18 cellular contexts compared by ENCODE assay signal in genomic region chr6:121413831-121414368, GRCh38. TPM values are rescaled to one million over a fixed set of nuclear protein-coding genes. Genes with fewer than 3 reads are reported as not detected.
A peak's percentile ranks its signal among the peaks of the same experiment; 100 is the strongest.
DNase-seq lines count a peak whose midpoint lies in the region; ATAC-seq, FAIRE-seq and TF ChIP-seq lines count a peak whose summit lies in the region.
"Had no signal": no experiment of that assay in that cellular context is flagged by ENCODE, and none has a peak within 500 bp of the region (broad histone marks: within the 10 kb centered on the region; RNA-seq: fewer than 3 reads in every experiment).

No MANE protein-coding gene starts in this region.

- no peak overlapping the region for H4K5ac ChIP-seq in H1 (ENCODE audit: insufficient read length, low read depth, low read length)

- H3K14ac ChIP-seq in H1 (ENCODE audit: insufficient read length) = no peak overlapping the region

- H3K4me2 ChIP-seq in PC-9 (no peak overlapping the region), H1 (ENCODE audit: insufficient read depth in 1 of 2, low read depth in 2 of 2, low read length in 2 of 2) (no peak overlapping the region)
- H3K4me2 ChIP-seq: BLaER1 treated with 17β-estradiol and CSF1 and Interleukin-3, amounts not matched to agents 10 nM and 100 nM; KMS-11 had no signal

- no peak for TF ChIP-seq EP300 in H1 (IDR thresholded peaks at IDR 0.05; ENCODE audit: borderline replicate concordance in 1 of 2, low read depth in 2 of 2, low read length in 2 of 2)

- DNase-seq in COLO829 (ENCODE audit: low spot score) = peak; percentile 6
- DNase-seq in PC-9 = no peak
- DNase-seq in H1 (ENCODE audit: low read depth in 1 of 2, low spot score in 2 of 2) = no peak
- DNase-seq in left lung = no peak
- no peak for DNase-seq in activated CD8-positive, alpha-beta memory T cell treated with anti-CD3 and anti-CD28 coated beads, Interleukin-2, amount 50 U/mL, for 48 hours
- no peak for DNase-seq in NCI-H1105 (lab: John Stamatoyannopoulos, UW)
- DNase-seq in aorta = no peak
- DNase-seq: DMS 273 treated with DMSO at 0.1 percent for 48 hours, H7, MG63, NCI-H2029, NCI-H2171 treated with DMSO at 0.1 percent for 48 hours, NCI-H510A, NCI-H82 had no signal

- no peak overlapping the region for H3K27ac ChIP-seq in PC-9
- H3K27ac ChIP-seq in H1 (ENCODE audit: low read depth, low read length) = no peak overlapping the region
- no peak overlapping the region for H3K27ac ChIP-seq in left lung
- H3K27ac ChIP-seq in aorta (ENCODE audit: low read depth in 1 of 2, low read length in 2 of 2) = no peak overlapping the region
- H3K27ac ChIP-seq: BLaER1 treated with 17β-estradiol and CSF1 and Interleukin-3, amounts not matched to agents 10 nM and 100 nM; KMS-11 had no signal

- H2BK15ac ChIP-seq in H1 (ENCODE audit: low read length) = no peak overlapping the region

- H3K4me3 ChIP-seq in PC-9 = no peak overlapping the region
- H3K4me3 ChIP-seq in H1 (ENCODE audit: extremely low read depth in 1 of 4, insufficient read depth in 2 of 4, low read depth in 3 of 4, low read length in 4 of 4) = no peak overlapping the region
- H3K4me3 ChIP-seq in left lung = no peak overlapping the region
- no peak overlapping the region for H3K4me3 ChIP-seq in aorta (ENCODE audit: low read length in 2 of 2)
- H3K4me3 ChIP-seq: BLaER1 treated with 17β-estradiol and CSF1 and Interleukin-3, amounts not matched to agents 10 nM and 100 nM; MG63 had no signal

- WGBS in H1 (ENCODE audit: extremely low coverage in 1 of 2, insufficient coverage in 1 of 2, insufficient read length in 1 of 2, insufficient replicate concordance in 2 of 2, low coverage in 1 of 2, low lambda C conversion rate in 2 of 2, missing lambda C conversion rate in 1 of 2), 2 experiments = 84% methylated on average over 4 of the region's 4 CpGs; no CpG with 5 or more reads in 1 of the 2 experiments
- 10 to 15% methylated on average over 4 of the region's 4 CpGs for WGBS in aorta, 2 donors

- no peak overlapping the region for H2BK12ac ChIP-seq in H1 (ENCODE audit: low read depth, low read length)

- H2AFZ ChIP-seq in PC-9 = 0 out of 2 replicates have a peak overlapping the region, but pooled peaks have one; percentile 18
- 0 out of 2 replicates have a peak overlapping the region, but pooled peaks have one; percentile 10 for H2AFZ ChIP-seq in H1 (ENCODE audit: low read length)

- H3F3A ChIP-seq in PC-9 (ENCODE audit: insufficient read depth, low read depth) = no peaks in the 10 kb centered on the region

- POLR2A ChIA-PET in PC-9 (lab: Charles Lee; ENCODE audit: unreplicated experiment) = no interaction called here
- POLR2A ChIA-PET in H1 (lab: Charles Lee; ENCODE audit: partially characterized antibody) = interaction anchor here (1.1 kb wide), 1 partner anchor 21 kb away, joined by 3 read pairs; the partner anchor contains the start of gene GJA1

- no peak overlapping the region for H3K9ac ChIP-seq in H1 (replicated peaks in 1 of 4; ENCODE audit: extremely low read depth in 1 of 4, low read depth in 3 of 4, low read length in 3 of 4)
- H3K9ac ChIP-seq: BLaER1 treated with 17β-estradiol and CSF1 and Interleukin-3, amounts not matched to agents 10 nM and 100 nM; KMS-11 had no signal

- H3K23ac ChIP-seq in H1 (ENCODE audit: insufficient read length) = no peak overlapping the region

- ATAC-seq in left lung = peak; percentile 77
- no peak for ATAC-seq in aorta (ENCODE audit: low FRiP score)
- ATAC-seq in GM21576 (IDR thresholded peaks at IDR 0.05; ENCODE audit: unreplicated experiment) = no peak

- H3K79me2 ChIP-seq in PC-9 (ENCODE audit: low read depth) (no peaks in the 10 kb centered on the region), H1 (ENCODE audit: control insufficient read depth in 1 of 2, insufficient read depth in 2 of 2, low read length in 2 of 2) (no peaks in the 10 kb centered on the region)

- H3K4me1 ChIP-seq in PC-9 (replicated peaks; ENCODE audit: insufficient read depth) (no peaks in the 10 kb centered on the region), H1 (replicated peaks in 1 of 4; ENCODE audit: control insufficient read depth in 3 of 4, insufficient read depth in 4 of 4, low read length in 3 of 4) (no peaks in the 10 kb centered on the region), left lung (no peaks in the 10 kb centered on the region), aorta (ENCODE audit: control insufficient read depth in 1 of 2, insufficient read depth in 2 of 2, low read length in 2 of 2) (peaks cover 0 to 2% of the 10 kb centered on the region in 2 donors)
- H3K4me1 ChIP-seq: BLaER1 treated with 17β-estradiol and CSF1 and Interleukin-3, amounts not matched to agents 10 nM and 100 nM had no signal

- FAIRE-seq in H1 (lab: Jason Lieb, UNC) = no peak
- FAIRE-seq: RCC 7860 had no signal

- no peak for TF ChIP-seq RAD21 in H1 (IDR thresholded peaks at IDR 0.05 in 1 of 2, conservative IDR thresholded peaks at IDR 0.05 in 1 of 2; ENCODE audit: low read depth in 2 of 2, low read length in 2 of 2)

- H3K79me1 ChIP-seq in H1 (ENCODE audit: low read depth, low read length) = no peaks in the 10 kb centered on the region

- intact Hi-C loops in PC-9 (cut with micrococcal nuclease; ENCODE audit: unreplicated experiment) = loop anchor here (10.0 kb wide), 1 partner anchor 359 kb away; no protein-coding TSS in a partner anchor
- intact Hi-C loops in left lung (cut with DNase I) = no loop called here
- intact Hi-C loops in aorta (cut with DNase I) = no loop called here

- no peak for TF ChIP-seq POLR2A in H1 (IDR thresholded peaks at IDR 0.05; ENCODE audit: control extremely low read depth in 1 of 2, low read depth in 2 of 2, low read length in 2 of 2)

- no peak overlapping the region for H3K4ac ChIP-seq in H1 (replicated peaks; ENCODE audit: insufficient read length, low read depth, low read length)

- H3K36me3 ChIP-seq in PC-9 (ENCODE audit: low read depth) (no peaks in the 10 kb centered on the region), H1 (ENCODE audit: control insufficient read depth in 2 of 4, insufficient read depth in 4 of 4, low read length in 3 of 4) (no peaks in the 10 kb centered on the region), left lung (no peaks in the 10 kb centered on the region), aorta (ENCODE audit: control insufficient read depth in 1 of 2, insufficient read depth in 2 of 2, low read length in 1 of 2) (no peaks in the 10 kb centered on the region)
- H3K36me3 ChIP-seq: BLaER1 treated with 17β-estradiol and CSF1 and Interleukin-3, amounts not matched to agents 10 nM and 100 nM; MG63 had no signal

- no peaks in the 10 kb centered on the region for H3K9me3 ChIP-seq in PC-9 (ENCODE audit: insufficient read depth, low read depth)
- H3K9me3 ChIP-seq in H1 (ENCODE audit: insufficient read depth in 2 of 2, low read depth in 1 of 2, low read length in 1 of 2) = no peaks in the 10 kb centered on the region
- H3K9me3 ChIP-seq in left lung = no peaks in the 10 kb centered on the region
- no peaks in the 10 kb centered on the region for H3K9me3 ChIP-seq in aorta (ENCODE audit: control insufficient read depth, low read length)
- H3K9me3 ChIP-seq: MG63 had no signal

- H3K9me2 ChIP-seq in PC-9 (ENCODE audit: insufficient read depth) = no peaks in the 10 kb centered on the region

- H2AK5ac ChIP-seq in H1 (ENCODE audit: low read depth, low read length) = no peak overlapping the region

- no peak overlapping the region for H2BK5ac ChIP-seq in H1 (ENCODE audit: low read depth, low read length)

- TF ChIP-seq CTCF in PC-9 (conservative IDR thresholded peaks at IDR 0.05) = no peak
- no peak for TF ChIP-seq CTCF in H1 (IDR thresholded peaks at IDR 0.05; ENCODE audit: control extremely low read depth in 1 of 3, insufficient read depth in 1 of 3, low read depth in 1 of 3, low read length in 3 of 3)
- TF ChIP-seq CTCF in left lung (IDR thresholded peaks at IDR 0.05) = no peak

- CTCF ChIA-PET in PC-9 (lab: Charles Lee) (no interaction called here), H1 (lab: Charles Lee; ENCODE audit: partially characterized antibody) (no interaction called here)

- H3K18ac ChIP-seq in H1 (ENCODE audit: extremely low read depth, low read length) = no peak overlapping the region

- no peak overlapping the region for H4K8ac ChIP-seq in H1 (ENCODE audit: extremely low read depth, insufficient read depth, low read length)

- H3K23me2 ChIP-seq in H1 (ENCODE audit: low read depth, low read length) = no peaks in the 10 kb centered on the region

- H3K27me3 ChIP-seq in PC-9 (ENCODE audit: insufficient read depth, low read depth) (no peaks in the 10 kb centered on the region), H1 (replicated peaks in 1 of 4; ENCODE audit: control insufficient read depth in 3 of 4, extremely low read depth in 1 of 4, insufficient read depth in 3 of 4, low read length in 3 of 4) (no peaks in the 10 kb centered on the region), left lung (no peaks in the 10 kb centered on the region), aorta (ENCODE audit: control insufficient read depth in 1 of 2, insufficient read depth in 2 of 2, low read length in 1 of 2) (no peaks in the 10 kb centered on the region)
- H3K27me3 ChIP-seq: BLaER1 treated with 17β-estradiol and CSF1 and Interleukin-3, amounts not matched to agents 10 nM and 100 nM; MG63 had no signal

- no peak overlapping the region for H4K91ac ChIP-seq in H1 (replicated peaks; ENCODE audit: insufficient read length, low read length)

- H3K56ac ChIP-seq in H1 (replicated peaks; ENCODE audit: insufficient read length, low read depth, low read length) = no peak overlapping the region

- no peak overlapping the region for H2BK120ac ChIP-seq in H1 (replicated peaks; ENCODE audit: low read depth, low read length)

- no TSS peak for BruUV-seq in PC-9 (replicated peaks; lab: Mats Ljungman, UMichigan)

- H2BK20ac ChIP-seq in H1 (ENCODE audit: low read length) = no peak overlapping the region

- H4K20me1 ChIP-seq in PC-9 (ENCODE audit: insufficient read depth) = no peaks in the 10 kb centered on the region
- H4K20me1 ChIP-seq in H1 (replicated peaks in 1 of 2; ENCODE audit: control insufficient read depth in 1 of 2, insufficient read depth in 2 of 2, low read length in 2 of 2) = no peaks in the 10 kb centered on the region
- H4K20me1 ChIP-seq: BLaER1 treated with 17β-estradiol and CSF1 and Interleukin-3, amounts not matched to agents 10 nM and 100 nM had no signal

TF ChIP-seq in H1, 55 proteins besides CTCF, POLR2A, EP300 and RAD21 (continues in another document):
- TF ChIP-seq TCF12 (IDR thresholded peaks at IDR 0.05; ENCODE audit: low read depth, low read length) = no peak

RNA-seq across cellular contexts. Expression of gene GJA1, which starts 21.5 kb away (rescaled TPM):
- total RNA-seq in PC-9 (2021) (0.20 TPM in 1 of 2 replicates, not detected in the other), left lung (100 to 1,000 TPM in 1 of 2 donors, 10 to 100 TPM in 1; 71.1 to 162 TPM), aorta (100 to 1,000 TPM; 185 to 213 TPM)
- 775 and 795 TPM in 2 replicates for total RNA-seq in H1 (2021; fragmentation: NEBNext Ultra II Directional; extraction: Animal tissue kit (Norgen Biotek cat#: 25700))
- polyA plus RNA-seq in H1 (2011; rRNA removed) (289 and 468 TPM in 2 replicates), aorta (100 to 1,000 TPM; 168 to 184 TPM)
- polyA plus RNA-seq in H1 (2011; cell fraction: cytosol; rRNA removed) = 505 TPM
- polyA plus RNA-seq in H1 (2011; cell fraction: nucleus; rRNA removed) = 212 TPM
- 544 to 757 TPM (median 618 TPM) in 4 replicates for polyA plus RNA-seq in H1 (2012, experiment 1 of 2)
- 50.8 TPM for polyA plus RNA-seq in H1 (2012, experiment 2 of 2)
- 1,264 TPM for polyA plus RNA-seq in H1 (2013, experiment 1 of 2)
- polyA plus RNA-seq in H1 (2013, experiment 2 of 2) = 1,314 TPM
- 852 and 1,009 TPM in 2 replicates for polyA minus RNA-seq in H1 (2011; rRNA and poly(A)+ RNA removed)
- polyA minus RNA-seq in H1 (2011; cell fraction: cytosol; rRNA and poly(A)+ RNA removed) = 396 TPM
- 233 TPM for polyA minus RNA-seq in H1 (2011; cell fraction: nucleus; rRNA and poly(A)+ RNA removed)

Comparison
In these comparisons a context has a peak if more than half of its experiments do, and no peak if none do; other contexts are left out.
1. RNA of gene GJA1, which starts 21.5 kb away (total RNA-seq): 775 to 795 TPM in H1, 185 to 213 TPM in aorta and 71.1 to 162 TPM in left lung; 0.20 TPM in PC-9; every median in the first group is over 10 times any median in the second.